ENCODE assay signal across 1 cellular context in genomic region chr19:53254451-53255341, GRCh38.
TF ChIP-seq lines count a peak whose summit lies in the region.

Gene ZNF677, minus strand, starts transcription at chr19:53254873. Its CDS starts 3,323 bp downstream, at chr19:53251550.

TF ChIP-seq in HEK293, 187 proteins besides CTCF, POLR2A, EP300 and RAD21 (continued from another document):
- TF ChIP-seq HIC1 (tag by site-specific recombination; IDR thresholded peaks at IDR 0.05) (peak; percentile 63), ZNF24 (tag by site-specific recombination; IDR thresholded peaks at IDR 0.05) (no peak), SCRT1 (tag by site-specific recombination; IDR thresholded peaks at IDR 0.05; ENCODE audit: borderline replicate concordance) (no peak), ZBTB11 (tag by site-specific recombination; conservative IDR thresholded peaks at IDR 0.05; ENCODE audit: low read depth) (peak; percentile 95), ZNF211 (tag by site-specific recombination; IDR thresholded peaks at IDR 0.05; ENCODE audit: low read depth) (no peak), ZNF404 (tag by site-specific recombination; IDR thresholded peaks at IDR 0.05) (no peak), ZNF518A (tag by site-specific recombination; conservative IDR thresholded peaks at IDR 0.05; ENCODE audit: low read depth) (peak; percentile 98), ZNF660 (tag by site-specific recombination; IDR thresholded peaks at IDR 0.05) (peak; percentile 23), ZBTB26 (tag by site-specific recombination; optimal IDR thresholded peaks at IDR 0.05) (peak; percentile 57), KLF16 (tag by site-specific recombination; IDR thresholded peaks at IDR 0.05) (peak; percentile 31; the same call in 1 of the 2 replicates), ZNF2 (tag by site-specific recombination; IDR thresholded peaks at IDR 0.05) (no peak)
- TF ChIP-seq, protein P1, sequence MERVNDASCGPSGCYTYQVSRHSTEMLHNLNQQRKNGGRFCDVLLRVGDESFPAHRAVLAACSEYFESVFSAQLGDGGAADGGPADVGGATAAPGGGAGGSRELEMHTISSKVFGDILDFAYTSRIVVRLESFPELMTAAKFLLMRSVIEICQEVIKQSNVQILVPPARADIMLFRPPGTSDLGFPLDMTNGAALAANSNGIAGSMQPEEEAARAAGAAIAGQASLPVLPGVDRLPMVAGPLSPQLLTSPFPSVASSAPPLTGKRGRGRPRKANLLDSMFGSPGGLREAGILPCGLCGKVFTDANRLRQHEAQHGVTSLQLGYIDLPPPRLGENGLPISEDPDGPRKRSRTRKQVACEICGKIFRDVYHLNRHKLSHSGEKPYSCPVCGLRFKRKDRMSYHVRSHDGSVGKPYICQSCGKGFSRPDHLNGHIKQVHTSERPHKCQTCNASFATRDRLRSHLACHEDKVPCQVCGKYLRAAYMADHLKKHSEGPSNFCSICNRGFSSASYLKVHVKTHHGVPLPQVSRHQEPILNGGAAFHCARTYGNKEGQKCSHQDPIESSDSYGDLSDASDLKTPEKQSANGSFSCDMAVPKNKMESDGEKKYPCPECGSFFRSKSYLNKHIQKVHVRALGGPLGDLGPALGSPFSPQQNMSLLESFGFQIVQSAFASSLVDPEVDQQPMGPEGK (tag by site-specific recombination; IDR thresholded peaks at IDR 0.05) = 0 out of 2 replicates have a peak, but pooled peaks have one; percentile 30
